ENCODE assay signal across 17 cellular contexts in the genomic region with DNA sequence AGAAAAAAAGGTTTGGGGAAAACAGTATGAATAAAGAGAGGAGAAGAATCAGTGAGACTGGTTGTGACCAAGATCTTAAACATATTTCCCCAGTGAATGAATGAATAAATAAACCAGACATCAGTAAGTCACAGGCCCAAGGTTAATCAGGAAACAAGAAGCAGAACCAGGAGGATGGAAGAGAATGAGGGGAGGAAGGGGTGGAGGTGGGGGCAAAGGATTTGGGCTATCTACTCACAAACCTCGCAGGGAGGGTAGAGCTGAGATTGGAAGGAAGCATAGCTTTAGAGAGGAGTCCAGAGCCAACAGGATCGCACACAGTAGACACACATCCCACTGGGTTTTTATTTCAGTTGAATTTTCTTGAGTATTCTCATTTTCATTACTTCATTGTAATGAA.
"Had no signal": no experiment of that assay in that cellular context is flagged by ENCODE, and none has a peak within 500 bp of the region (broad histone marks: within the 10 kb centered on the region; RNA-seq: fewer than 3 reads in every experiment).

No MANE protein-coding gene starts in this region.

- H3K36me3 Mint-ChIP-seq: memory B cell had no signal

- H3K4me1 Mint-ChIP-seq: activated B cell treated with CpG ODN at 0.5 μM for 24 hours, memory B cell had no signal

- ATAC-seq: upper lobe of right lung had no signal

- H3K27ac ChIP-seq: cardiac muscle cell, epithelial cell of prostate, hepatocyte, left ventricle myocardium inferior, ovary, sigmoid colon, testis, upper lobe of right lung had no signal

- H3K27ac Mint-ChIP-seq: activated B cell treated with CpG ODN at 0.5 μM for 24 hours; activated T-helper 2 cell treated with anti-CD3 and anti-CD28 coated beads, Interferon-gamma antibody, Interleukin-2, Interleukin-4, amounts not matched to agents 10 μg/mL and 5 μg/mL and 100 μg/mL, durations not matched to agents 14 hours and 24 hours and 36 hours; memory B cell had no signal

- H3K4me3 Mint-ChIP-seq: activated B cell treated with CpG ODN at 0.5 μM for 24 hours, memory B cell had no signal

- H3K4me1 ChIP-seq: left ventricle myocardium inferior, sigmoid colon, testis, upper lobe of right lung had no signal

- H3K9me3 ChIP-seq: left ventricle myocardium inferior, ovary, sigmoid colon, testis, upper lobe of right lung had no signal

- DNase-seq: activated B cell treated with CpG ODN at 0.5 μM for 24 hours; activated CD8-positive, alpha-beta memory T cell treated with anti-CD3 and anti-CD28 coated beads, Interleukin-2, amount 50 U/mL, for 4 hours; effector memory CD4-positive, alpha-beta T cell; kidney; left ventricle myocardium inferior; ovary; sigmoid colon; stimulated activated CD4-positive, alpha-beta T cell treated with anti-CD3 and anti-CD28 coated beads, Interleukin-2, amount 100 ng/mL, for 24 hours; stimulated activated naive CD4-positive, alpha-beta T cell; T-helper 2 cell; testis; upper lobe of right lung had no signal

- H3K36me3 ChIP-seq: cardiac muscle cell, left ventricle myocardium inferior, ovary, sigmoid colon had no signal

- H3K4me3 ChIP-seq: cardiac muscle cell, hepatocyte, left ventricle myocardium inferior, ovary, sigmoid colon, testis, upper lobe of right lung had no signal

- H3K9me3 Mint-ChIP-seq: activated B cell treated with CpG ODN at 0.5 μM for 24 hours; activated T-helper 2 cell treated with anti-CD3 and anti-CD28 coated beads, Interferon-gamma antibody, Interleukin-2, Interleukin-4, amounts not matched to agents 10 μg/mL and 5 μg/mL and 100 μg/mL, durations not matched to agents 14 hours and 24 hours and 36 hours; memory B cell had no signal
